Comparison of ENCODE assay signal across 19 cellular contexts in the genomic region with DNA sequence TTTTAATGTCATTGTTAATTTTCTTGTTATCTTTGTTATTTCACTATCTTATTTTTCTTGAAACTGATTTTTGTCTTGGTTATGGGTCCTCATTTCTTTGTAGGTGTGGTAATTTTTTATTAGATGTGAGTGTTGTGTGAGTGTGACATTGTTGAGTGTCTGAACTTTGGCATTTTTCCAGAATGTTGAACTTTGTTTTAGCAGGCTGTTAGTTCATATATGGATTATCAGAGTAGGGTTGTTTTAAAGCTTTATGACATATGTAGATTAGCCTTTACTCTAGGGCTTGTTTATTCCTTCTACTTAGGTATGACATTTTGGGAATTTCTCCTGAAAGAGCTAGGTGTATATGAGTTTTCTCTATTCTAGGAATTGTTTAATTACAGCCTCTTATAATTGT.
A peak's percentile ranks its signal among the peaks of the same experiment; 100 is the strongest.
DNase-seq lines count a peak whose midpoint lies in the region; ATAC-seq and TF ChIP-seq lines count a peak whose summit lies in the region.
"Had no signal": no experiment of that assay in that cellular context is flagged by ENCODE, and none has a peak within 500 bp of the region (broad histone marks: within the 10 kb centered on the region; RNA-seq: fewer than 3 reads in every experiment).

No MANE protein-coding gene starts in this region.

- DNase-seq in activated naive CD4-positive, alpha-beta T cell treated with anti-CD3 and anti-CD28 coated beads, Interleukin-2, amount 10 ng/mL, durations not matched to agents 7 days and 5 days: no peak
- DNase-seq in activated naive CD4-positive, alpha-beta T cell (lab: John Stamatoyannopoulos, UW): no peak
- DNase-seq in SK-N-MC (ENCODE audit: low read depth, low spot score) (no peak), retinal pigment epithelial cell (ENCODE audit: low read depth) (peak; percentile 2), NCI-H1092 (lab: John Stamatoyannopoulos, UW) (no peak), foreskin fibroblast (no peak)
- DNase-seq: 8988T; COR-L47; H9; KG1; NCI-H1436; NCI-H1930; NCI-H446 treated with DMSO at 0.1 percent for 48 hours; NK-92 treated with Interleukin-12 subunit alpha and Interleukin-12 subunit beta, amount 100 ng/mL, for 24 hours; SHP77 treated with DMSO at 0.1 percent for 48 hours had no signal

- ATAC-seq in HG03095 (IDR thresholded peaks at IDR 0.05; ENCODE audit: unreplicated experiment): no peak
- ATAC-seq: SK-N-SH treated with all-trans-retinoic acid at 6 μM for 48 hours had no signal

- H3K9me3 ChIP-seq in SK-N-MC (ENCODE audit: low read depth, low read length): no peaks in the 10 kb centered on the region; the same call in 1 of the 2 replicates

- peak overlapping the region; percentile 25 for H3K27ac Mint-ChIP-seq in activated naive CD4-positive, alpha-beta T cell treated with anti-CD3 and anti-CD28 coated beads, Interleukin-2, amount 10 ng/mL, durations not matched to agents 7 days and 5 days
- H3K27ac Mint-ChIP-seq: B cell, H9 had no signal

- H3K4me1 Mint-ChIP-seq in activated naive CD4-positive, alpha-beta T cell treated with anti-CD3 and anti-CD28 coated beads, Interleukin-2, amount 10 ng/mL, durations not matched to agents 7 days and 5 days: no peaks in the 10 kb centered on the region
- H3K4me1 Mint-ChIP-seq: B cell, H9 had no signal

- peaks cover 66% of the 10 kb centered on the region for H3K36me3 ChIP-seq in SK-N-MC (ENCODE audit: insufficient read depth, low read length)

- no peak overlapping the region for H3K9ac ChIP-seq in SK-N-MC (ENCODE audit: insufficient read length)

- TF ChIP-seq CTCF in retinal pigment epithelial cell (conservative IDR thresholded peaks at IDR 0.05; ENCODE audit: low read depth, low read length) (no peak), foreskin fibroblast (IDR thresholded peaks at IDR 0.05; ENCODE audit: low read depth, low read length) (no peak)

- H3K4me3 Mint-ChIP-seq in activated naive CD4-positive, alpha-beta T cell treated with anti-CD3 and anti-CD28 coated beads, Interleukin-2, amount 10 ng/mL, durations not matched to agents 7 days and 5 days: no peak overlapping the region
- H3K4me3 Mint-ChIP-seq: B cell, H9 had no signal

- H3K4me3 ChIP-seq in SK-N-MC (no peak overlapping the region), retinal pigment epithelial cell (ENCODE audit: low read length) (no peak overlapping the region), foreskin fibroblast (ENCODE audit: low read depth in 1 of 2, low read length in 2 of 2) (no peak overlapping the region)

- no peak for TF ChIP-seq EP300 in Ishikawa (IDR thresholded peaks at IDR 0.05; ENCODE audit: borderline replicate concordance)

- no peak for TF ChIP-seq RAD21 in Ishikawa (IDR thresholded peaks at IDR 0.05; ENCODE audit: low read depth)

- H3K9me3 Mint-ChIP-seq in activated naive CD4-positive, alpha-beta T cell treated with anti-CD3 and anti-CD28 coated beads, Interleukin-2, amount 10 ng/mL, durations not matched to agents 7 days and 5 days: peaks cover 9% of the 10 kb centered on the region

- H3K27ac ChIP-seq in SK-N-MC: peak overlapping the region; percentile 7; the same call in 1 of the 2 replicates

- CTCF ChIA-PET in activated naive CD4-positive, alpha-beta T cell treated with anti-CD3 and anti-CD28 coated beads, Interleukin-2, amount 10 ng/mL, durations not matched to agents 7 days and 5 days (lab: Charles Lee): interaction anchor here (0.8 to 1.1 kb wide), 2 partner anchors 17 to 289 kb away, joined by 3 to 4 read pairs; no protein-coding TSS in a partner anchor

- H3K27me3 Mint-ChIP-seq in activated naive CD4-positive, alpha-beta T cell treated with anti-CD3 and anti-CD28 coated beads, Interleukin-2, amount 10 ng/mL, durations not matched to agents 7 days and 5 days: no peaks in the 10 kb centered on the region
- H3K27me3 Mint-ChIP-seq: B cell had no signal

- H3K36me3 Mint-ChIP-seq in activated naive CD4-positive, alpha-beta T cell treated with anti-CD3 and anti-CD28 coated beads, Interleukin-2, amount 10 ng/mL, durations not matched to agents 7 days and 5 days: peaks cover 45% of the 10 kb centered on the region

TF ChIP-seq in Ishikawa, 13 proteins besides CTCF, POLR2A, EP300 and RAD21:
- no peak for TF ChIP-seq TCF12 (IDR thresholded peaks at IDR 0.05; ENCODE audit: low read depth)
- 0 out of 2 replicates have a peak, but pooled peaks have one; percentile 40 for TF ChIP-seq NFIC (IDR thresholded peaks at IDR 0.05)
- TF ChIP-seq CEBPB (IDR thresholded peaks at IDR 0.05): no peak
